Comparison of ENCODE assay signal across 14 cellular contexts in the genomic region with DNA sequence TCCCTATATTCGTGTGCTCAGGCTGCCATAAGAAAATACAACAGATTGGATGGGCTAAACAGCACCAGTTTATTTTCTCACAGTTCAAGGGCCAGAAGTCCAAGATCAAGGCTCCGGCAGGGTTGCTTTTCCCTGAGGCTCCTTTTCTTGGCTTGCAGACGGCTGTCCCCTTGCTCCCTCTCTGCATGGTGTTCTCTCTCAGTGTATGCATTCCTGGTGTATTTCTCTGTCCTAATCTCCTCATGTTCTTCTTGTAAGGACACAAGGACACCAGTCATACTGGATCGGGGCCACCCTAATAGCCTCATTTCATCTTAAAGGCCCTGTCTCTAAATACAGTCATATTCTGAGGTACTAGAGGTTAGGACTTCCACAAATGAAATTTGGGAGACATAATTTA.
DNase-seq lines count a peak whose midpoint lies in the region; ATAC-seq, FAIRE-seq and TF ChIP-seq lines count a peak whose summit lies in the region.
"Had no signal": no experiment of that assay in that cellular context is flagged by ENCODE, and none has a peak within 500 bp of the region (broad histone marks: within the 10 kb centered on the region; RNA-seq: fewer than 3 reads in every experiment).

No MANE protein-coding gene starts in this region.

- ATAC-seq in heart left ventricle (peak in 1 of 4 donors; percentile 21), HG03196 (IDR thresholded peaks at IDR 0.05; ENCODE audit: unreplicated experiment) (no peak), HG02571 (IDR thresholded peaks at IDR 0.05; ENCODE audit: unreplicated experiment) (no peak)
- ATAC-seq: activated CD4-positive, alpha-beta T cell treated with anti-CD3 and anti-CD28 coated beads for 36 hours had no signal

- H3K36me3 Mint-ChIP-seq in astrocyte (ENCODE audit: low read depth, unreplicated experiment) (peaks cover 2% of the 10 kb centered on the region), nephron progenitor cell (ENCODE audit: low read depth) (no peaks in the 10 kb centered on the region)

- H3K4me3 Mint-ChIP-seq in astrocyte (ENCODE audit: unreplicated experiment) (no peak overlapping the region), nephron progenitor cell (no peak overlapping the region)
- H3K4me3 Mint-ChIP-seq: activated CD4-positive, alpha-beta T cell treated with anti-CD3 and anti-CD28 coated beads for 36 hours had no signal

- no peak for DNase-seq in astrocyte (ENCODE audit: low read depth)
- DNase-seq in heart left ventricle = no peak
- DNase-seq in nephron progenitor cell = no peak
- no peak for DNase-seq in thyroid gland
- DNase-seq in activated T-cell treated with anti-CD3 and anti-CD28 coated beads, Interleukin-2, amount 50 U/mL, for 1 hour = no peak
- no peak for DNase-seq in UCSD-AML1 (lab: John Stamatoyannopoulos, UW; ENCODE audit: unreplicated experiment)
- DNase-seq: activated CD4-positive, alpha-beta T cell treated with anti-CD3 and anti-CD28 coated beads for 36 hours; activated CD8-positive, alpha-beta memory T cell treated with anti-CD3 and anti-CD28 coated beads, Interleukin-2, amount 50 U/mL, for 48 hours; activated naive CD4-positive, alpha-beta T cell; NCI-H187; NCI-H446 treated with DMSO at 0.1 percent for 48 hours; T-helper 2 cell had no signal

- H3K4me1 ChIP-seq in astrocyte (ENCODE audit: insufficient read depth, low read length) = peaks cover 3% of the 10 kb centered on the region
- H3K4me1 ChIP-seq in heart left ventricle = peaks cover 4 to 39% (median 15%) of the 10 kb centered on the region in 12 donors
- no peaks in the 10 kb centered on the region for H3K4me1 ChIP-seq in thyroid gland

- peaks cover 6% of the 10 kb centered on the region for H3K9me3 Mint-ChIP-seq in astrocyte (ENCODE audit: unreplicated experiment)
- H3K9me3 Mint-ChIP-seq in nephron progenitor cell = no peaks in the 10 kb centered on the region

- H3K27ac ChIP-seq in astrocyte (ENCODE audit: low read depth, low read length) = no peak overlapping the region
- H3K27ac ChIP-seq in heart left ventricle = peak overlapping the region; percentile 60 to 90 (median 74)
- H3K27ac ChIP-seq in thyroid gland = peak overlapping the region; percentile 53 to 68 (median 67)

- intact Hi-C loops in heart left ventricle (cut with DNase I) (loop anchor here in 1 of 10 donors (5.0 kb wide), 1 partner anchor 64 kb away; a partner anchor contains a TSS), thyroid gland (cut with DNase I) (no loop called here)

- H3K27me3 Mint-ChIP-seq in astrocyte (ENCODE audit: low read depth, unreplicated experiment) (peaks cover 2% of the 10 kb centered on the region), nephron progenitor cell (ENCODE audit: low read depth, poor library complexity) (no peaks in the 10 kb centered on the region)

- H3K36me3 ChIP-seq in astrocyte (ENCODE audit: insufficient read depth, low read length) (no peaks in the 10 kb centered on the region), heart left ventricle (no peaks in the 10 kb centered on the region), thyroid gland (no peaks in the 10 kb centered on the region)

- no peak overlapping the region for H3K9ac ChIP-seq in astrocyte (ENCODE audit: low read length)

- H3K27me3 ChIP-seq in astrocyte (ENCODE audit: insufficient read depth, low read length) = no peaks in the 10 kb centered on the region
- H3K27me3 ChIP-seq in heart left ventricle = no peaks in the 10 kb centered on the region
- H3K27me3 ChIP-seq in thyroid gland = no peaks in the 10 kb centered on the region

- no peaks in the 10 kb centered on the region for H4K20me1 ChIP-seq in astrocyte (ENCODE audit: insufficient read depth, low read length)

- H3K9me3 ChIP-seq in astrocyte (ENCODE audit: insufficient read depth, low read depth, low read length) = peaks cover 12% of the 10 kb centered on the region
- H3K9me3 ChIP-seq in heart left ventricle = peaks cover 0 to 29% (median 6%) of the 10 kb centered on the region in 12 donors
- H3K9me3 ChIP-seq in thyroid gland = no peaks in the 10 kb centered on the region

- H3K27ac Mint-ChIP-seq in astrocyte (ENCODE audit: unreplicated experiment) = no peak overlapping the region
- H3K27ac Mint-ChIP-seq in nephron progenitor cell = peak overlapping the region; percentile 86
- H3K27ac Mint-ChIP-seq: activated CD4-positive, alpha-beta T cell treated with anti-CD3 and anti-CD28 coated beads for 36 hours had no signal

- H3K79me2 ChIP-seq in astrocyte (ENCODE audit: insufficient read depth, low read length) = no peaks in the 10 kb centered on the region

- H2AFZ ChIP-seq in astrocyte (ENCODE audit: low read depth, low read length) = peak overlapping the region; percentile 28

- TF ChIP-seq CTCF in astrocyte (IDR thresholded peaks at IDR 0.05; ENCODE audit: insufficient read depth, low read depth, low read length) (no peak), heart left ventricle (IDR thresholded peaks at IDR 0.05) (no peak), nephron progenitor cell (IDR thresholded peaks at IDR 0.05) (no peak), thyroid gland (IDR thresholded peaks at IDR 0.05) (no peak)

- peaks cover 2% of the 10 kb centered on the region for H3K4me1 Mint-ChIP-seq in astrocyte (ENCODE audit: low read depth, unreplicated experiment)
- peaks cover 11% of the 10 kb centered on the region for H3K4me1 Mint-ChIP-seq in nephron progenitor cell

- H3K4me2 ChIP-seq in astrocyte (ENCODE audit: low read length) = no peak overlapping the region

- no peak for FAIRE-seq in astrocyte (lab: Jason Lieb, UNC)

- WGBS in heart left ventricle, 4 donors = 36 to 76% (median 48%) methylated on average over 4 of the region's 4 CpGs
- 51 to 86% methylated on average over 4 of the region's 4 CpGs for WGBS in thyroid gland, 2 donors

- H3K4me3 ChIP-seq in astrocyte (ENCODE audit: insufficient read depth, low read depth, low read length) = no peak overlapping the region
- H3K4me3 ChIP-seq in heart left ventricle = peak overlapping the region in 5 of 12 donors; percentile 0 to 12 (median 5)
- no peak overlapping the region for H3K4me3 ChIP-seq in thyroid gland (replicated peaks in 1 of 3)

- no peak for TF ChIP-seq POLR2A in heart left ventricle (IDR thresholded peaks at IDR 0.05)
- no peak for TF ChIP-seq POLR2A in thyroid gland (IDR thresholded peaks at IDR 0.05)
